ENCODE assay signal across 14 cellular contexts in genomic region chr20:41395669-41396664, GRCh38. TPM values are rescaled to one million over a fixed set of nuclear protein-coding genes. Genes with fewer than 3 reads are reported as not detected.
A peak's percentile ranks its signal among the peaks of the same experiment; 100 is the strongest.
DNase-seq lines count a peak whose midpoint lies in the region; ATAC-seq, FAIRE-seq and TF ChIP-seq lines count a peak whose summit lies in the region.
"Had no signal": no experiment of that assay in that cellular context is flagged by ENCODE, and none has a peak within 500 bp of the region (broad histone marks: within the 10 kb centered on the region; RNA-seq: fewer than 3 reads in every experiment).

No MANE protein-coding gene starts in this region.

- TF ChIP-seq CTCF in WERI-Rb-1 (IDR thresholded peaks at IDR 0.05; ENCODE audit: low read depth, low read length), result peak; percentile 48
- TF ChIP-seq CTCF in lower lobe of right lung (IDR thresholded peaks at IDR 0.05), result no peak
- no peak for TF ChIP-seq CTCF in GM10266 (IDR thresholded peaks at IDR 0.05; ENCODE audit: control insufficient read depth, insufficient read depth, low read depth, missing control alignments)

- whole genome bisulfite sequencing in small intestine, 3 donors, result 63 to 79% (median 76%) methylated on average over 18 of the region's 18 CpGs

- ATAC-seq in stimulated activated naive CD8-positive, alpha-beta T cell treated with anti-CD3 and anti-CD28 coated beads, Interleukin-15, amount 100 ng/mL, for 72 hours, result peak; percentile 42
- no peak for ATAC-seq in stimulated activated naive CD8-positive, alpha-beta T cell treated with anti-CD3 and anti-CD28 coated beads, Interleukin-15, Interleukin-2, amounts not matched to agents 100 U/mL and 50 U/mL, for 24 hours
- ATAC-seq in lower lobe of right lung, result no peak
- no peak for ATAC-seq in HG03045 (IDR thresholded peaks at IDR 0.05; ENCODE audit: unreplicated experiment)

- no peaks in the 10 kb centered on the region for H3K4me1 ChIP-seq in lower lobe of right lung
- no peaks in the 10 kb centered on the region for H3K4me1 ChIP-seq in small intestine (ENCODE audit: control insufficient read depth in 2 of 2, insufficient read depth in 1 of 2, low read depth in 1 of 2, low read length in 1 of 2)

- H3K27me3 ChIP-seq in WERI-Rb-1 (ENCODE audit: insufficient read depth, low read depth, severe bottlenecking), result no peaks in the 10 kb centered on the region
- no peaks in the 10 kb centered on the region for H3K27me3 ChIP-seq in lower lobe of right lung (ENCODE audit: low read depth)
- H3K27me3 ChIP-seq in small intestine (ENCODE audit: control insufficient read depth in 2 of 2, insufficient read depth in 2 of 2, low read length in 2 of 2), result no peaks in the 10 kb centered on the region
- H3K27me3 ChIP-seq: gastrocnemius medialis had no signal

- intact Hi-C loops in lower lobe of right lung (cut with DNase I), result no loop called here

- H3K4me1 Mint-ChIP-seq in stimulated activated naive CD8-positive, alpha-beta T cell treated with anti-CD3 and anti-CD28 coated beads, Interleukin-15, amount 100 ng/mL, for 72 hours, result no peaks in the 10 kb centered on the region

- peaks cover 2% of the 10 kb centered on the region for H3K9me3 ChIP-seq in WERI-Rb-1 (ENCODE audit: severe bottlenecking)
- no peaks in the 10 kb centered on the region for H3K9me3 ChIP-seq in lower lobe of right lung
- no peaks in the 10 kb centered on the region for H3K9me3 ChIP-seq in small intestine (ENCODE audit: control insufficient read depth, low read depth)
- H3K9me3 ChIP-seq: gastrocnemius medialis had no signal

- DNase-seq in stimulated activated naive CD8-positive, alpha-beta T cell treated with anti-CD3 and anti-CD28 coated beads, Interleukin-15, amount 100 ng/mL, for 72 hours, result no peak
- no peak for DNase-seq in stimulated activated naive CD8-positive, alpha-beta T cell treated with anti-CD3 and anti-CD28 coated beads, Interleukin-15, Interleukin-2, amounts not matched to agents 100 U/mL and 50 U/mL, for 24 hours
- DNase-seq in WERI-Rb-1 (peak; percentile 78), lower lobe of right lung (peak; percentile 21), KG1 (lab: John Stamatoyannopoulos, UW) (no peak), small intestine (no peak), GM10266 (ENCODE audit: extremely low spot score) (no peak)
- DNase-seq: gastrocnemius medialis, NCI-H146, OCI-M1 had no signal

- peak overlapping the region in 1 of 2 donors; percentile 24 for H3K27ac Mint-ChIP-seq in stimulated activated naive CD8-positive, alpha-beta T cell treated with anti-CD3 and anti-CD28 coated beads, Interleukin-15, amount 100 ng/mL, for 72 hours

- H3K4me3 ChIP-seq in WERI-Rb-1 (ENCODE audit: low read depth, low read length), result peak overlapping the region; percentile 30
- H3K4me3 ChIP-seq in lower lobe of right lung, result no peak overlapping the region
- no peak overlapping the region for H3K4me3 ChIP-seq in small intestine (ENCODE audit: low read depth in 1 of 2, low read length in 2 of 2)
- H3K4me3 ChIP-seq: gastrocnemius medialis had no signal

- H3K9me3 Mint-ChIP-seq in stimulated activated naive CD8-positive, alpha-beta T cell treated with anti-CD3 and anti-CD28 coated beads, Interleukin-15, amount 100 ng/mL, for 72 hours, result no peaks in the 10 kb centered on the region

- FAIRE-seq in small intestine (lab: Jason Lieb, UNC), result no peak
- FAIRE-seq: GM18507, TTC549 had no signal

- no peak overlapping the region for H3K4me3 Mint-ChIP-seq in stimulated activated naive CD8-positive, alpha-beta T cell treated with anti-CD3 and anti-CD28 coated beads, Interleukin-15, amount 100 ng/mL, for 72 hours

- H3K27ac ChIP-seq in WERI-Rb-1 (peak overlapping the region; percentile 85), lower lobe of right lung (no peak overlapping the region), small intestine (ENCODE audit: low read depth in 1 of 2, low read length in 1 of 2) (no peak overlapping the region)
- H3K27ac ChIP-seq: gastrocnemius medialis had no signal

- no peaks in the 10 kb centered on the region for H3K36me3 ChIP-seq in WERI-Rb-1
- H3K36me3 ChIP-seq in lower lobe of right lung, result no peaks in the 10 kb centered on the region
- H3K36me3 ChIP-seq in small intestine (ENCODE audit: control insufficient read depth in 2 of 2, insufficient read depth in 2 of 2, low read length in 2 of 2), result no peaks in the 10 kb centered on the region
- H3K36me3 ChIP-seq: gastrocnemius medialis had no signal

- H3K27me3 Mint-ChIP-seq in stimulated activated naive CD8-positive, alpha-beta T cell treated with anti-CD3 and anti-CD28 coated beads, Interleukin-15, amount 100 ng/mL, for 72 hours, result no peaks in the 10 kb centered on the region

RNA-seq across cellular contexts. Expression of gene EMILIN3, which starts 29.3 kb away (rescaled TPM):
- 0.15 TPM for total RNA-seq in lower lobe of right lung
- polyA plus RNA-seq in small intestine, result 1 to 10 TPM in 2 of 3 donors, under 1 TPM in 1; 0.54 to 1.6 (median 1.0) TPM
- total RNA-seq: renal cortical epithelial cell had no signal

RNA-seq across cellular contexts. Expression of gene LPIN3, which starts 55.3 kb away (rescaled TPM):
- total RNA-seq in lower lobe of right lung, result 16.3 TPM
- polyA plus RNA-seq in small intestine, result 100 to 1,000 TPM in 1 of 3 donors, 10 to 100 TPM in 2; 39.9 to 130 (median 66.7) TPM

Comparison
In these comparisons a context has a peak if more than half of its experiments do, and no peak if none do; other contexts are left out.
1. DNase-seq: peak in WERI-Rb-1 (single experiment) and lower lobe of right lung (single experiment); none in stimulated activated naive CD8-positive, alpha-beta T cell treated with anti-CD3 and anti-CD28 coated beads, Interleukin-15, amount 100 ng/mL, for 72 hours (0 of 2), stimulated activated naive CD8-positive, alpha-beta T cell treated with anti-CD3 and anti-CD28 coated beads, Interleukin-15, Interleukin-2, amounts not matched to agents 100 U/mL and 50 U/mL, for 24 hours (single experiment), KG1 (single experiment), small intestine (single experiment) and GM10266 (single experiment).